ENCODE assay signal across 8 cellular contexts in genomic region chr5:37838152-37838932, GRCh38. TPM values are rescaled to one million over a fixed set of nuclear protein-coding genes. Genes with fewer than 3 reads are reported as not detected.
DNase-seq lines count a peak whose midpoint lies in the region; ATAC-seq and TF ChIP-seq lines count a peak whose summit lies in the region.

No MANE protein-coding gene starts in this region.

- TF ChIP-seq CTCF in fibroblast of pulmonary artery (IDR thresholded peaks at IDR 0.05; ENCODE audit: low read length, missing control alignments) (peak; percentile 30), osteocyte (IDR thresholded peaks at IDR 0.05) (peak; percentile 39)

- H3K27me3 ChIP-seq in SJSA1 (replicated peaks): no peaks in the 10 kb centered on the region

- H3K36me3 Mint-ChIP-seq in activated CD4-positive, alpha-beta T cell treated with anti-CD3 and anti-CD28 coated beads, Interleukin-2, amount 10 ng/mL, durations not matched to agents 7 days and 5 days (ENCODE audit: low read depth): no peaks in the 10 kb centered on the region
- no peaks in the 10 kb centered on the region for H3K36me3 Mint-ChIP-seq in osteocyte (ENCODE audit: unreplicated experiment)

- peaks cover 82% of the 10 kb centered on the region for H3K27me3 Mint-ChIP-seq in activated CD4-positive, alpha-beta T cell treated with anti-CD3 and anti-CD28 coated beads, Interleukin-2, amount 10 ng/mL, durations not matched to agents 7 days and 5 days
- H3K27me3 Mint-ChIP-seq in osteocyte (ENCODE audit: unreplicated experiment): peaks cover 69% of the 10 kb centered on the region

- peak overlapping the region; percentile 51 for H3K4me3 Mint-ChIP-seq in activated CD4-positive, alpha-beta T cell treated with anti-CD3 and anti-CD28 coated beads, Interleukin-2, amount 10 ng/mL, durations not matched to agents 7 days and 5 days
- peak overlapping the region; percentile 79 for H3K4me3 Mint-ChIP-seq in osteocyte (ENCODE audit: unreplicated experiment)

- POLR2A ChIA-PET in activated CD4-positive, alpha-beta T cell treated with anti-CD3 and anti-CD28 coated beads, Interleukin-2, amount 10 ng/mL, durations not matched to agents 7 days and 5 days (lab: Charles Lee): no interaction called here

- H3K27ac ChIP-seq in SJSA1: no peak overlapping the region

- H3K9me3 ChIP-seq in SJSA1 (replicated peaks): peaks cover 6% of the 10 kb centered on the region

- ATAC-seq in HG03457 (IDR thresholded peaks at IDR 0.05; ENCODE audit: unreplicated experiment): no peak
- no peak for ATAC-seq in GM21723 (IDR thresholded peaks at IDR 0.05; ENCODE audit: unreplicated experiment)

- H3K4me3 ChIP-seq in SJSA1 (peak overlapping the region; percentile 89), fibroblast of pulmonary artery (replicated peaks; ENCODE audit: low read depth, low read length) (peak overlapping the region; percentile 48)

- H3K4me1 ChIP-seq in SJSA1 (replicated peaks): peaks cover 27% of the 10 kb centered on the region

- no peak for DNase-seq in activated CD4-positive, alpha-beta T cell treated with anti-CD3 and anti-CD28 coated beads, Interleukin-2, amount 10 ng/mL, durations not matched to agents 7 days and 5 days
- no peak for DNase-seq in activated CD4-positive, alpha-beta T cell treated with anti-CD3 and anti-CD28 coated beads for 1 hour
- no peak for DNase-seq in SJSA1 (ENCODE audit: low read depth in 1 of 2, low spot score in 2 of 2)
- peak; percentile 32 for DNase-seq in fibroblast of pulmonary artery (ENCODE audit: low read depth)
- no peak for DNase-seq in osteocyte (ENCODE audit: extremely low spot score, unreplicated experiment)
- DNase-seq in central memory CD4-positive, alpha-beta T cell: no peak

- peaks cover 28% of the 10 kb centered on the region for H3K4me1 Mint-ChIP-seq in activated CD4-positive, alpha-beta T cell treated with anti-CD3 and anti-CD28 coated beads, Interleukin-2, amount 10 ng/mL, durations not matched to agents 7 days and 5 days
- peaks cover 43% of the 10 kb centered on the region for H3K4me1 Mint-ChIP-seq in osteocyte (ENCODE audit: unreplicated experiment)

- no peaks in the 10 kb centered on the region for H3K9me3 Mint-ChIP-seq in activated CD4-positive, alpha-beta T cell treated with anti-CD3 and anti-CD28 coated beads, Interleukin-2, amount 10 ng/mL, durations not matched to agents 7 days and 5 days
- H3K9me3 Mint-ChIP-seq in osteocyte (ENCODE audit: unreplicated experiment): no peaks in the 10 kb centered on the region

- peaks cover 42% of the 10 kb centered on the region for H3K36me3 ChIP-seq in SJSA1

- no peak overlapping the region for H3K27ac Mint-ChIP-seq in activated CD4-positive, alpha-beta T cell treated with anti-CD3 and anti-CD28 coated beads, Interleukin-2, amount 10 ng/mL, durations not matched to agents 7 days and 5 days
- H3K27ac Mint-ChIP-seq in osteocyte (ENCODE audit: unreplicated experiment): no peak overlapping the region

- CTCF ChIA-PET in activated CD4-positive, alpha-beta T cell treated with anti-CD3 and anti-CD28 coated beads, Interleukin-2, amount 10 ng/mL, durations not matched to agents 7 days and 5 days (lab: Charles Lee): interaction anchor here (1.1 to 2.0 kb wide), 2 partner anchors 9 to 354 kb away, joined by 3 to 11 read pairs; no protein-coding TSS in a partner anchor

RNA-seq across cellular contexts. Expression of gene GDNF, which starts 1.5 kb away (rescaled TPM):
- total RNA-seq in activated CD4-positive, alpha-beta T cell treated with anti-CD3 and anti-CD28 coated beads, Interleukin-2, amount 10 ng/mL, durations not matched to agents 7 days and 5 days: not detected
- 2.9 and 5.8 TPM in 2 replicates for total RNA-seq in SJSA1 (2014; rRNA removed; shearing (Covaris generic))
- 0.32 and 0.34 TPM in 2 replicates for total RNA-seq in osteocyte
